ENCODE assay signal across 1 cellular context in the genomic region with DNA sequence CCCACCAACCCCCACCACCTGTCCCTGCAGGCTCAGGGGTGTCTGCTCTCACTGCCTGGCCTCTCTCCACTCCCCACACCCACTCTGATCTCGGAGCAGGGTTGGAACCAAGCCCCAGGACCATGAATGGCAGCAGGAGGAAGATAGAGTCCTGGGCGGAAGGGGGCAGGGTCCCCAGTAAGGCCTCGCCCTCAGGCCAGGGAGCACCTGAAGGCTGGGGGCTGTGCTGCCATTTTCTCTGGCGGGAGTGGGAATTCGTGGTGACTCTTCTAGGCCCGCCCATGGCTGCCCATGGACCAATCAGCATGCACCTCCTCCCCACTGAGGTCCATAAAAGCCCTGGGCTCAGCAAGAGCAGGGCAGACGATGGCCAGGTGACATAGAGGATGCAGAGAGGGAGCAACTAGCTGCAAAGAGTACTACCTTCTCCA.
TF ChIP-seq lines count a peak whose summit lies in the region.

No MANE protein-coding gene starts in this region.

TF ChIP-seq in HepG2, 621 proteins besides CTCF, POLR2A, EP300 and RAD21 (continued from another document and continues in another):
- TF ChIP-seq, protein P1, sequence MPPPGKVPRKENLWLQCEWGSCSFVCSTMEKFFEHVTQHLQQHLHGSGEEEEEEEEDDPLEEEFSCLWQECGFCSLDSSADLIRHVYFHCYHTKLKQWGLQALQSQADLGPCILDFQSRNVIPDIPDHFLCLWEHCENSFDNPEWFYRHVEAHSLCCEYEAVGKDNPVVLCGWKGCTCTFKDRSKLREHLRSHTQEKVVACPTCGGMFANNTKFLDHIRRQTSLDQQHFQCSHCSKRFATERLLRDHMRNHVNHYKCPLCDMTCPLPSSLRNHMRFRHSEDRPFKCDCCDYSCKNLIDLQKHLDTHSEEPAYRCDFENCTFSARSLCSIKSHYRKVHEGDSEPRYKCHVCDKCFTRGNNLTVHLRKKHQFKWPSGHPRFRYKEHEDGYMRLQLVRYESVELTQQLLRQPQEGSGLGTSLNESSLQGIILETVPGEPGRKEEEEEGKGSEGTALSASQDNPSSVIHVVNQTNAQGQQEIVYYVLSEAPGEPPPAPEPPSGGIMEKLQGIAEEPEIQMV (CRISPR knock-in tag; IDR thresholded peaks at IDR 0.05; ENCODE audit: low read depth) = no peak
- no peak; the same call in 1 of the 2 replicates for TF ChIP-seq TBX2 (CRISPR knock-in tag; IDR thresholded peaks at IDR 0.05; ENCODE audit: borderline replicate concordance)
- TF ChIP-seq ZNF350 (CRISPR knock-in tag; IDR thresholded peaks at IDR 0.05; ENCODE audit: borderline replicate concordance, low read depth) = 0 out of 2 replicates have a peak, but pooled peaks have one; percentile 28
- TF ChIP-seq ZNF354B (CRISPR knock-in tag; IDR thresholded peaks at IDR 0.05) = no peak
- no peak for TF ChIP-seq ZNF879 (CRISPR knock-in tag; IDR thresholded peaks at IDR 0.05)
- no peak for TF ChIP-seq SNAI1 (CRISPR knock-in tag; IDR thresholded peaks at IDR 0.05; ENCODE audit: borderline replicate concordance)
- TF ChIP-seq NFYC (CRISPR knock-in tag; IDR thresholded peaks at IDR 0.05) = peak; percentile 79
- TF ChIP-seq MBNL3 (CRISPR knock-in tag; conservative IDR thresholded peaks at IDR 0.05) = no peak
- TF ChIP-seq DNMT3B (CRISPR knock-in tag; conservative IDR thresholded peaks at IDR 0.05) = no peak
- TF ChIP-seq, protein P2, sequence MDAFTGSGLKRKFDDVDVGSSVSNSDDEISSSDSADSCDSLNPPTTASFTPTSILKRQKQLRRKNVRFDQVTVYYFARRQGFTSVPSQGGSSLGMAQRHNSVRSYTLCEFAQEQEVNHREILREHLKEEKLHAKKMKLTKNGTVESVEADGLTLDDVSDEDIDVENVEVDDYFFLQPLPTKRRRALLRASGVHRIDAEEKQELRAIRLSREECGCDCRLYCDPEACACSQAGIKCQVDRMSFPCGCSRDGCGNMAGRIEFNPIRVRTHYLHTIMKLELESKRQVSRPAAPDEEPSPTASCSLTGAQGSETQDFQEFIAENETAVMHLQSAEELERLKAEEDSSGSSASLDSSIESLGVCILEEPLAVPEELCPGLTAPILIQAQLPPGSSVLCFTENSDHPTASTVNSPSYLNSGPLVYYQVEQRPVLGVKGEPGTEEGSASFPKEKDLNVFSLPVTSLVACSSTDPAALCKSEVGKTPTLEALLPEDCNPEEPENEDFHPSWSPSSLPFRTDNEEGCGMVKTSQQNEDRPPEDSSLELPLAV (CRISPR knock-in tag; conservative IDR thresholded peaks at IDR 0.05; ENCODE audit: low read depth) = no peak
- no peak for TF ChIP-seq ZNF296 (CRISPR knock-in tag; conservative IDR thresholded peaks at IDR 0.05)
- no peak for TF ChIP-seq MIER2 (CRISPR knock-in tag; IDR thresholded peaks at IDR 0.05)
- no peak for TF ChIP-seq ZNF577 (CRISPR knock-in tag; IDR thresholded peaks at IDR 0.05; ENCODE audit: borderline replicate concordance, low read depth)
- no peak for TF ChIP-seq ZNF264 (CRISPR knock-in tag; IDR thresholded peaks at IDR 0.05)
- TF ChIP-seq ZNF746 (CRISPR knock-in tag; IDR thresholded peaks at IDR 0.05) = no peak
- no peak for TF ChIP-seq ZNF232 (CRISPR knock-in tag; IDR thresholded peaks at IDR 0.05; ENCODE audit: borderline replicate concordance)
- TF ChIP-seq, protein P3, sequence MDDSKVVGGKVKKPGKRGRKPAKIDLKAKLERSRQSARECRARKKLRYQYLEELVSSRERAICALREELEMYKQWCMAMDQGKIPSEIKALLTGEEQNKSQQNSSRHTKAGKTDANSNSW (CRISPR knock-in tag; IDR thresholded peaks at IDR 0.05; ENCODE audit: borderline replicate concordance) = no peak
- TF ChIP-seq ZNF317 (CRISPR knock-in tag; IDR thresholded peaks at IDR 0.05) = 0 out of 2 replicates have a peak, but pooled peaks have one; percentile 22
- TF ChIP-seq MTF2 (CRISPR knock-in tag; IDR thresholded peaks at IDR 0.05; ENCODE audit: borderline replicate concordance) = no peak
- TF ChIP-seq ZFX (CRISPR knock-in tag; IDR thresholded peaks at IDR 0.05; ENCODE audit: low read depth) = peak; percentile 80
- TF ChIP-seq, protein P4, sequence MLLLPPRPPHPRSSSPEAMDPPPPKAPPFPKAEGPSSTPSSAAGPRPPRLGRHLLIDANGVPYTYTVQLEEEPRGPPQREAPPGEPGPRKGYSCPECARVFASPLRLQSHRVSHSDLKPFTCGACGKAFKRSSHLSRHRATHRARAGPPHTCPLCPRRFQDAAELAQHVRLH (CRISPR knock-in tag; IDR thresholded peaks at IDR 0.05; ENCODE audit: borderline replicate concordance, low read depth) = no peak
- no peak for TF ChIP-seq ZNF143 (CRISPR knock-in tag; IDR thresholded peaks at IDR 0.05)
- no peak for TF ChIP-seq TCF7 (IDR thresholded peaks at IDR 0.05; ENCODE audit: low read depth)
- no peak for TF ChIP-seq FIP1L1 (IDR thresholded peaks at IDR 0.05; ENCODE audit: borderline replicate concordance, insufficient read depth, low read depth, low read length)
- no peak for TF ChIP-seq ZNF543 (CRISPR knock-in tag; IDR thresholded peaks at IDR 0.05)
- no peak for TF ChIP-seq ZNF567 (CRISPR knock-in tag; IDR thresholded peaks at IDR 0.05; ENCODE audit: borderline replicate concordance)
- TF ChIP-seq, protein P5, sequence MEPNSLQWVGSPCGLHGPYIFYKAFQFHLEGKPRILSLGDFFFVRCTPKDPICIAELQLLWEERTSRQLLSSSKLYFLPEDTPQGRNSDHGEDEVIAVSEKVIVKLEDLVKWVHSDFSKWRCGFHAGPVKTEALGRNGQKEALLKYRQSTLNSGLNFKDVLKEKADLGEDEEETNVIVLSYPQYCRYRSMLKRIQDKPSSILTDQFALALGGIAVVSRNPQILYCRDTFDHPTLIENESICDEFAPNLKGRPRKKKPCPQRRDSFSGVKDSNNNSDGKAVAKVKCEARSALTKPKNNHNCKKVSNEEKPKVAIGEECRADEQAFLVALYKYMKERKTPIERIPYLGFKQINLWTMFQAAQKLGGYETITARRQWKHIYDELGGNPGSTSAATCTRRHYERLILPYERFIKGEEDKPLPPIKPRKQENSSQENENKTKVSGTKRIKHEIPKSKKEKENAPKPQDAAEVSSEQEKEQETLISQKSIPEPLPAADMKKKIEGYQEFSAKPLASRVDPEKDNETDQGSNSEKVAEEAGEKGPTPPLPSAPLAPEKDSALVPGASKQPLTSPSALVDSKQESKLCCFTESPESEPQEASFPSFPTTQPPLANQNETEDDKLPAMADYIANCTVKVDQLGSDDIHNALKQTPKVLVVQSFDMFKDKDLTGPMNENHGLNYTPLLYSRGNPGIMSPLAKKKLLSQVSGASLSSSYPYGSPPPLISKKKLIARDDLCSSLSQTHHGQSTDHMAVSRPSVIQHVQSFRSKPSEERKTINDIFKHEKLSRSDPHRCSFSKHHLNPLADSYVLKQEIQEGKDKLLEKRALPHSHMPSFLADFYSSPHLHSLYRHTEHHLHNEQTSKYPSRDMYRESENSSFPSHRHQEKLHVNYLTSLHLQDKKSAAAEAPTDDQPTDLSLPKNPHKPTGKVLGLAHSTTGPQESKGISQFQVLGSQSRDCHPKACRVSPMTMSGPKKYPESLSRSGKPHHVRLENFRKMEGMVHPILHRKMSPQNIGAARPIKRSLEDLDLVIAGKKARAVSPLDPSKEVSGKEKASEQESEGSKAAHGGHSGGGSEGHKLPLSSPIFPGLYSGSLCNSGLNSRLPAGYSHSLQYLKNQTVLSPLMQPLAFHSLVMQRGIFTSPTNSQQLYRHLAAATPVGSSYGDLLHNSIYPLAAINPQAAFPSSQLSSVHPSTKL (CRISPR knock-in tag; IDR thresholded peaks at IDR 0.05) = no peak
- no peak for TF ChIP-seq NBN (conservative IDR thresholded peaks at IDR 0.05)
- no peak for TF ChIP-seq GZF1 (CRISPR knock-in tag; IDR thresholded peaks at IDR 0.05)
- TF ChIP-seq SOX13 (IDR thresholded peaks at IDR 0.05) = no peak
- peak in 1 of 2 experiments; percentile 10; a peak in 1 of 4 replicates for TF ChIP-seq SOX13 (CRISPR knock-in tag; conservative IDR thresholded peaks at IDR 0.05 in 1 of 2, IDR thresholded peaks at IDR 0.05 in 1 of 2)
- TF ChIP-seq ZNF124 (CRISPR knock-in tag; IDR thresholded peaks at IDR 0.05) = 0 out of 2 replicates have a peak, but pooled peaks have one; percentile 31
- no peak for TF ChIP-seq ZNF496 (CRISPR knock-in tag; IDR thresholded peaks at IDR 0.05; ENCODE audit: insufficient replicate concordance)
- no peak for TF ChIP-seq ZNF10 (CRISPR knock-in tag; IDR thresholded peaks at IDR 0.05; ENCODE audit: borderline replicate concordance, low read depth)
- TF ChIP-seq, protein P6, sequence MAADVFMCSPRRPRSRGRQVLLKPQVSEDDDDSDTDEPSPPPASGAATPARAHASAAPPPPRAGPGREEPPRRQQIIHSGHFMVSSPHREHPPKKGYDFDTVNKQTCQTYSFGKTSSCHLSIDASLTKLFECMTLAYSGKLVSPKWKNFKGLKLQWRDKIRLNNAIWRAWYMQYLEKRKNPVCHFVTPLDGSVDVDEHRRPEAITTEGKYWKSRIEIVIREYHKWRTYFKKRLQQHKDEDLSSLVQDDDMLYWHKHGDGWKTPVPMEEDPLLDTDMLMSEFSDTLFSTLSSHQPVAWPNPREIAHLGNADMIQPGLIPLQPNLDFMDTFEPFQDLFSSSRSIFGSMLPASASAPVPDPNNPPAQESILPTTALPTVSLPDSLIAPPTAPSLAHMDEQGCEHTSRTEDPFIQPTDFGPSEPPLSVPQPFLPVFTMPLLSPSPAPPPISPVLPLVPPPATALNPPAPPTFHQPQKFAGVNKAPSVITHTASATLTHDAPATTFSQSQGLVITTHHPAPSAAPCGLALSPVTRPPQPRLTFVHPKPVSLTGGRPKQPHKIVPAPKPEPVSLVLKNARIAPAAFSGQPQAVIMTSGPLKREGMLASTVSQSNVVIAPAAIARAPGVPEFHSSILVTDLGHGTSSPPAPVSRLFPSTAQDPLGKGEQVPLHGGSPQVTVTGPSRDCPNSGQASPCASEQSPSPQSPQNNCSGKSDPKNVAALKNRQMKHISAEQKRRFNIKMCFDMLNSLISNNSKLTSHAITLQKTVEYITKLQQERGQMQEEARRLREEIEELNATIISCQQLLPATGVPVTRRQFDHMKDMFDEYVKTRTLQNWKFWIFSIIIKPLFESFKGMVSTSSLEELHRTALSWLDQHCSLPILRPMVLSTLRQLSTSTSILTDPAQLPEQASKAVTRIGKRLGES (CRISPR knock-in tag; IDR thresholded peaks at IDR 0.05; ENCODE audit: borderline replicate concordance) = no peak
- TF ChIP-seq, protein P7, sequence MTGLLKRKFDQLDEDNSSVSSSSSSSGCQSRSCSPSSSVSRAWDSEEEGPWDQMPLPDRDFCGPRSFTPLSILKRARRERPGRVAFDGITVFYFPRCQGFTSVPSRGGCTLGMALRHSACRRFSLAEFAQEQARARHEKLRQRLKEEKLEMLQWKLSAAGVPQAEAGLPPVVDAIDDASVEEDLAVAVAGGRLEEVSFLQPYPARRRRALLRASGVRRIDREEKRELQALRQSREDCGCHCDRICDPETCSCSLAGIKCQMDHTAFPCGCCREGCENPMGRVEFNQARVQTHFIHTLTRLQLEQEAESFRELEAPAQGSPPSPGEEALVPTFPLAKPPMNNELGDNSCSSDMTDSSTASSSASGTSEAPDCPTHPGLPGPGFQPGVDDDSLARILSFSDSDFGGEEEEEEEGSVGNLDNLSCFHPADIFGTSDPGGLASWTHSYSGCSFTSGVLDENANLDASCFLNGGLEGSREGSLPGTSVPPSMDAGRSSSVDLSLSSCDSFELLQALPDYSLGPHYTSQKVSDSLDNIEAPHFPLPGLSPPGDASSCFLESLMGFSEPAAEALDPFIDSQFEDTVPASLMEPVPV (CRISPR knock-in tag; IDR thresholded peaks at IDR 0.05) = no peak
- TF ChIP-seq PAX8 (CRISPR knock-in tag; IDR thresholded peaks at IDR 0.05; ENCODE audit: borderline replicate concordance) = 0 out of 2 replicates have a peak, but pooled peaks have one; percentile 38
- TF ChIP-seq, protein P8, sequence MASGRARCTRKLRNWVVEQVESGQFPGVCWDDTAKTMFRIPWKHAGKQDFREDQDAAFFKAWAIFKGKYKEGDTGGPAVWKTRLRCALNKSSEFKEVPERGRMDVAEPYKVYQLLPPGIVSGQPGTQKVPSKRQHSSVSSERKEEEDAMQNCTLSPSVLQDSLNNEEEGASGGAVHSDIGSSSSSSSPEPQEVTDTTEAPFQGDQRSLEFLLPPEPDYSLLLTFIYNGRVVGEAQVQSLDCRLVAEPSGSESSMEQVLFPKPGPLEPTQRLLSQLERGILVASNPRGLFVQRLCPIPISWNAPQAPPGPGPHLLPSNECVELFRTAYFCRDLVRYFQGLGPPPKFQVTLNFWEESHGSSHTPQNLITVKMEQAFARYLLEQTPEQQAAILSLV (CRISPR knock-in tag; IDR thresholded peaks at IDR 0.05; ENCODE audit: borderline replicate concordance) = 0 out of 2 replicates have a peak, but pooled peaks have one; percentile 37
- no peak for TF ChIP-seq FOXA3 (CRISPR knock-in tag; IDR thresholded peaks at IDR 0.05)
- no peak for TF ChIP-seq ZNF839 (CRISPR knock-in tag; IDR thresholded peaks at IDR 0.05; ENCODE audit: borderline replicate concordance)
- TF ChIP-seq ZC3H4 (CRISPR knock-in tag; IDR thresholded peaks at IDR 0.05; ENCODE audit: borderline replicate concordance) = no peak
- TF ChIP-seq, protein P9, sequence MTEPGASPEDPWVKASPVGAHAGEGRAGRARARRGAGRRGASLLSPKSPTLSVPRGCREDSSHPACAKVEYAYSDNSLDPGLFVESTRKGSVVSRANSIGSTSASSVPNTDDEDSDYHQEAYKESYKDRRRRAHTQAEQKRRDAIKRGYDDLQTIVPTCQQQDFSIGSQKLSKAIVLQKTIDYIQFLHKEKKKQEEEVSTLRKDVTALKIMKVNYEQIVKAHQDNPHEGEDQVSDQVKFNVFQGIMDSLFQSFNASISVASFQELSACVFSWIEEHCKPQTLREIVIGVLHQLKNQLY (CRISPR knock-in tag; IDR thresholded peaks at IDR 0.05) = no peak
- no peak for TF ChIP-seq NFRKB (IDR thresholded peaks at IDR 0.05)
- TF ChIP-seq, protein P10, sequence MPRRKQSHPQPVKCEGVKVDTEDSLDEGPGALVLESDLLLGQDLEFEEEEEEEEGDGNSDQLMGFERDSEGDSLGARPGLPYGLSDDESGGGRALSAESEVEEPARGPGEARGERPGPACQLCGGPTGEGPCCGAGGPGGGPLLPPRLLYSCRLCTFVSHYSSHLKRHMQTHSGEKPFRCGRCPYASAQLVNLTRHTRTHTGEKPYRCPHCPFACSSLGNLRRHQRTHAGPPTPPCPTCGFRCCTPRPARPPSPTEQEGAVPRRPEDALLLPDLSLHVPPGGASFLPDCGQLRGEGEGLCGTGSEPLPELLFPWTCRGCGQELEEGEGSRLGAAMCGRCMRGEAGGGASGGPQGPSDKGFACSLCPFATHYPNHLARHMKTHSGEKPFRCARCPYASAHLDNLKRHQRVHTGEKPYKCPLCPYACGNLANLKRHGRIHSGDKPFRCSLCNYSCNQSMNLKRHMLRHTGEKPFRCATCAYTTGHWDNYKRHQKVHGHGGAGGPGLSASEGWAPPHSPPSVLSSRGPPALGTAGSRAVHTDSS (CRISPR knock-in tag; conservative IDR thresholded peaks at IDR 0.05) = no peak
- TF ChIP-seq CHCHD3 (CRISPR knock-in tag; IDR thresholded peaks at IDR 0.05) = no peak
- TF ChIP-seq ZMYM4 (CRISPR knock-in tag; IDR thresholded peaks at IDR 0.05) = peak; percentile 93
- TF ChIP-seq, protein P11, sequence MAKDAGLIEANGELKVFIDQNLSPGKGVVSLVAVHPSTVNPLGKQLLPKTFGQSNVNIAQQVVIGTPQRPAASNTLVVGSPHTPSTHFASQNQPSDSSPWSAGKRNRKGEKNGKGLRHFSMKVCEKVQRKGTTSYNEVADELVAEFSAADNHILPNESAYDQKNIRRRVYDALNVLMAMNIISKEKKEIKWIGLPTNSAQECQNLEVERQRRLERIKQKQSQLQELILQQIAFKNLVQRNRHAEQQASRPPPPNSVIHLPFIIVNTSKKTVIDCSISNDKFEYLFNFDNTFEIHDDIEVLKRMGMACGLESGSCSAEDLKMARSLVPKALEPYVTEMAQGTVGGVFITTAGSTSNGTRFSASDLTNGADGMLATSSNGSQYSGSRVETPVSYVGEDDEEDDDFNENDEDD (CRISPR knock-in tag; IDR thresholded peaks at IDR 0.05; ENCODE audit: borderline replicate concordance) = peak; percentile 40; the same call in 1 of the 2 replicates
- TF ChIP-seq ZNF570 (CRISPR knock-in tag; IDR thresholded peaks at IDR 0.05; ENCODE audit: borderline replicate concordance) = no peak
- no peak for TF ChIP-seq KDM6A (CRISPR knock-in tag; IDR thresholded peaks at IDR 0.05; ENCODE audit: low read depth)
